9 cellular contexts compared by ENCODE assay signal in genomic region chr7:76108540-76109233, GRCh38.
A peak's percentile ranks its signal among the peaks of the same experiment; 100 is the strongest.
DNase-seq lines count a peak whose midpoint lies in the region; ATAC-seq, FAIRE-seq and TF ChIP-seq lines count a peak whose summit lies in the region.
"Had no signal": no experiment of that assay in that cellular context is flagged by ENCODE, and none has a peak within 500 bp of the region (broad histone marks: within the 10 kb centered on the region; RNA-seq: fewer than 3 reads in every experiment).

No MANE protein-coding gene starts in this region.

- H3K27ac ChIP-seq in GM23248 (no peak overlapping the region), Peyer's patch (peak overlapping the region in 3 of 4 donors; percentile 40 to 79 (median 73)), sigmoid colon (peak overlapping the region in 3 of 4 donors; percentile 53 to 69 (median 60))

- no peak overlapping the region for H3K4me2 ChIP-seq in GM23248 (ENCODE audit: unreplicated experiment)

- DNase-seq in GM23248: peak; percentile 21
- peak in 2 of 3 donors; percentile 71 to 77 for DNase-seq in Peyer's patch
- peak; percentile 46 for DNase-seq in Right ventricle myocardium superior
- DNase-seq in sigmoid colon: peak; percentile 70
- DNase-seq in NCI-H1417 treated with DMSO at 0.1 percent for 48 hours (lab: John Stamatoyannopoulos, UW): no peak
- no peak for DNase-seq in SKM-1 (lab: John Stamatoyannopoulos, UW; ENCODE audit: unreplicated experiment)
- no peak for DNase-seq in GM12892 (ENCODE audit: insufficient read length)
- no peak for DNase-seq in AG08396 (ENCODE audit: low spot score)
- DNase-seq: activated CD4-positive, CD25-positive, alpha-beta regulatory T cell had no signal

- H3K36me3 ChIP-seq in GM23248 (ENCODE audit: low read depth) (no peaks in the 10 kb centered on the region), Peyer's patch (no peaks in the 10 kb centered on the region), sigmoid colon (no peaks in the 10 kb centered on the region)

- WGBS in GM23248 (ENCODE audit: low coverage in 1 of 2, low lambda C conversion rate in 2 of 2, missing lambda C conversion rate in 2 of 2), 2 experiments: 70 to 72% methylated on average over 11 of the region's 11 CpGs
- 13 to 49% methylated on average over 11 of the region's 11 CpGs for WGBS in sigmoid colon, 2 donors

- no peak for TF ChIP-seq POLR2A in Peyer's patch (IDR thresholded peaks at IDR 0.05)
- no peak for TF ChIP-seq POLR2A in sigmoid colon (IDR thresholded peaks at IDR 0.05)
- TF ChIP-seq POLR2A in GM12892 (IDR thresholded peaks at IDR 0.05; ENCODE audit: low read depth, low read length): no peak

- no peaks in the 10 kb centered on the region for H3K9me2 ChIP-seq in GM23248 (ENCODE audit: insufficient read depth)

- no peak overlapping the region for H2AFZ ChIP-seq in GM23248

- no peaks in the 10 kb centered on the region for H3F3A ChIP-seq in GM23248 (ENCODE audit: insufficient read depth)

- H3K27me3 ChIP-seq in GM23248 (replicated peaks; ENCODE audit: insufficient read depth) (no peaks in the 10 kb centered on the region), Peyer's patch (no peaks in the 10 kb centered on the region), sigmoid colon (no peaks in the 10 kb centered on the region)

- H3K9ac ChIP-seq in GM23248: no peak overlapping the region

- in situ Hi-C loops in GM23248 (cut with MboI): no loop called here

- FAIRE-seq in GM12892 (lab: Jason Lieb, UNC): no peak

- ATAC-seq in Right ventricle myocardium superior (ENCODE audit: poor library complexity): peak; percentile 58

- H3K9me3 ChIP-seq in GM23248 (ENCODE audit: low read depth): no peaks in the 10 kb centered on the region
- H3K9me3 ChIP-seq in Peyer's patch: no peaks in the 10 kb centered on the region
- H3K9me3 ChIP-seq in sigmoid colon: no peaks in the 10 kb centered on the region

- H3K4me3 ChIP-seq in GM23248: no peak overlapping the region
- no peak overlapping the region for H3K4me3 ChIP-seq in Peyer's patch
- peak overlapping the region in 1 of 4 donors; percentile 4 for H3K4me3 ChIP-seq in sigmoid colon

- no peaks in the 10 kb centered on the region for H3K79me2 ChIP-seq in GM23248 (ENCODE audit: insufficient read depth)

- no peak for TF ChIP-seq CTCF in Peyer's patch (IDR thresholded peaks at IDR 0.05)
- no peak for TF ChIP-seq CTCF in sigmoid colon (IDR thresholded peaks at IDR 0.05)

- H3K4me1 ChIP-seq in GM23248 (ENCODE audit: insufficient read depth) (no peaks in the 10 kb centered on the region), Peyer's patch (peaks cover 0 to 15% (median 0%) of the 10 kb centered on the region in 4 donors), sigmoid colon (peaks cover 0 to 7% (median 3%) of the 10 kb centered on the region in 4 donors)

- H4K20me1 ChIP-seq in GM23248 (ENCODE audit: insufficient read depth): no peaks in the 10 kb centered on the region

- no peak for TF ChIP-seq EP300 in sigmoid colon (IDR thresholded peaks at IDR 0.05)

- intact Hi-C loops in Right ventricle myocardium superior (cut with DNase I) (no loop called here), sigmoid colon (cut with DNase I) (no loop called here)

Comparison
In these comparisons a context has a peak if more than half of its experiments do, and no peak if none do; other contexts are left out.
1. DNase-seq: peak in GM23248 (single experiment), Peyer's patch (2 of 3), Right ventricle myocardium superior (single experiment) and sigmoid colon (single experiment); none in NCI-H1417 treated with DMSO at 0.1 percent for 48 hours (single experiment), SKM-1 (single experiment), GM12892 (single experiment) and AG08396 (single experiment).